In the genomic region with DNA sequence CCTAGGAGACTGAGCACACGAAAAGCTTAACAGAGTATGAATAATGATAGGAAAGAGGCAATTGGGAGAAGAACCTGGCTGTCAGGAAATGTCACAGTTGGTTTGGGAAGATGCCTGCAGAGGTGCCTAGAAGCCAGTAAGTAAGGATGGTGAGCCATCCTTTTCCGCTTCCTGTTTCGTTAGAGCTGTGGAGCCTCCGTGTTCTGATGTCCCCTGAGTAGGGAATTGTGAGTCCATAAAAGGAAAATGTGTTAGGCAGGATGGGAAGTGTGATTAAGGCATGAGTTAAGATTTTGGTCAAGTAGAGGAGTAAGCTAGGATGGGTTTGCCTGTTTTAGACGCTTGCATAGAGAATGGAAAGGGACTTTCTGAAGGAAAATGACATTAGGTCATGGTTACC, we compare ENCODE assay signal across 13 cellular contexts. TPM values are rescaled to one million over a fixed set of nuclear protein-coding genes. Genes with fewer than 3 reads are reported as not detected.
DNase-seq lines count a peak whose midpoint lies in the region; ATAC-seq and TF ChIP-seq lines count a peak whose summit lies in the region.
"Had no signal": no experiment of that assay in that cellular context is flagged by ENCODE, and none has a peak within 500 bp of the region (broad histone marks: within the 10 kb centered on the region; RNA-seq: fewer than 3 reads in every experiment).

No MANE protein-coding gene starts in this region.

- 64 to 70% (median 65%) methylated on average over 5 of the region's 5 CpGs for WGBS in psoas muscle, 3 donors

- no peaks in the 10 kb centered on the region for H3K4me1 ChIP-seq in psoas muscle

- no peaks in the 10 kb centered on the region for H3K36me3 ChIP-seq in psoas muscle (ENCODE audit: insufficient read depth in 1 of 2, low read depth in 1 of 2)

- H3K27me3 Mint-ChIP-seq in T-helper 17 cell: peaks cover 6% of the 10 kb centered on the region

- no peak overlapping the region for H3K4me3 Mint-ChIP-seq in T-helper 17 cell
- H3K4me3 Mint-ChIP-seq: activated T-helper 1 cell treated with anti-CD3 and anti-CD28 coated beads, Interleukin-12 subunit alpha, Interleukin-12 subunit beta, Interleukin-2, Interleukin-4 antibody, amounts not matched to agents 30 ng/mL and 10 ng/mL and 1 ng/mL, durations not matched to agents 14 hours and 24 hours and 36 hours; effector memory CD8-positive, alpha-beta T cell had no signal

- intact Hi-C loops in Right ventricle myocardium superior (cut with DNase I): no loop called here
- intact Hi-C loops in psoas muscle (cut with DNase I): loop anchor here in 1 of 2 donors (10.0 kb wide), 1 partner anchor 71 kb away; no protein-coding TSS in a partner anchor

- H3K27ac Mint-ChIP-seq in T-helper 17 cell: peak overlapping the region; percentile 86
- H3K27ac Mint-ChIP-seq: activated T-helper 1 cell treated with anti-CD3 and anti-CD28 coated beads, Interleukin-12 subunit alpha, Interleukin-12 subunit beta, Interleukin-2, Interleukin-4 antibody, amounts not matched to agents 30 ng/mL and 10 ng/mL and 1 ng/mL, durations not matched to agents 14 hours and 24 hours and 36 hours; effector memory CD8-positive, alpha-beta T cell had no signal

- DNase-seq in EL: peak; percentile 68
- DNase-seq in T-helper 17 cell: no peak
- DNase-seq in Right ventricle myocardium superior: no peak
- no peak for DNase-seq in psoas muscle
- DNase-seq in SK-N-DZ (ENCODE audit: low spot score): no peak
- DNase-seq in activated CD8-positive, alpha-beta memory T cell treated with anti-CD3 and anti-CD28 coated beads for 24 hours: no peak
- DNase-seq in islet precursor cell: no peak
- no peak for DNase-seq in amygdala (lab: John Stamatoyannopoulos, UW)
- DNase-seq: activated CD4-positive, alpha-beta T cell treated with anti-CD3 and anti-CD28 coated beads for 48 hours; effector memory CD8-positive, alpha-beta T cell; NCI-H2171 treated with DMSO at 0.1 percent for 48 hours; nucleus accumbens had no signal

- ATAC-seq in T-helper 17 cell (no peak), Right ventricle myocardium superior (ENCODE audit: poor library complexity) (peak; percentile 23), psoas muscle (peak in 1 of 4 donors; percentile 48)
- ATAC-seq: effector memory CD8-positive, alpha-beta T cell had no signal

- H3K4me1 Mint-ChIP-seq in T-helper 17 cell: peaks cover 5% of the 10 kb centered on the region

- no peaks in the 10 kb centered on the region for H3K36me3 Mint-ChIP-seq in T-helper 17 cell (ENCODE audit: low read depth)

- no peak overlapping the region for H3K4me3 ChIP-seq in psoas muscle

- H3K9me3 ChIP-seq in T-helper 17 cell (ENCODE audit: control insufficient read depth, low read length, poor library complexity, severe bottlenecking) (no peaks in the 10 kb centered on the region), psoas muscle (no peaks in the 10 kb centered on the region)

- no peaks in the 10 kb centered on the region for H3K27me3 ChIP-seq in psoas muscle (ENCODE audit: insufficient read depth in 3 of 3, low read length in 2 of 3)

- TF ChIP-seq CTCF in psoas muscle (IDR thresholded peaks at IDR 0.05): no peak

- H3K27ac ChIP-seq in psoas muscle: peak overlapping the region; percentile 51

RNA-seq across cellular contexts. Expression of gene CLIC4, which starts 9.0 kb away (rescaled TPM):
- total RNA-seq in T-helper 17 cell: 1 to 10 TPM; 3.9 to 9.9 TPM
- total RNA-seq in Right ventricle myocardium superior: 334 TPM
- total RNA-seq in psoas muscle: 10 to 100 TPM; 23.9 to 62.4 (median 45.4) TPM
- 10 to 100 TPM; 22.1 to 67.3 (median 44.8) TPM for polyA plus RNA-seq in psoas muscle
- 81.1 and 81.9 TPM in 2 replicates for polyA plus RNA-seq in SK-N-DZ (2014; cell fraction: cytosol; rRNA removed)
- 29.8 and 49.4 TPM in 2 replicates for polyA plus RNA-seq in SK-N-DZ (2014; cell fraction: nucleus; rRNA removed)
